In genomic region chr1:61322769-61323168, GRCh38 we compare ENCODE assay signal across 1 cellular context.
TF ChIP-seq lines count a peak whose summit lies in the region.

No MANE protein-coding gene starts in this region.

TF ChIP-seq in HepG2, 621 proteins besides CTCF, POLR2A, EP300 and RAD21 (continued from another document):
- TF ChIP-seq CEBPB (IDR thresholded peaks at IDR 0.05; ENCODE audit: borderline replicate concordance, low read depth, low read length) (peak; percentile 31; the same call in 1 of the 2 replicates), DMTF1 (CRISPR knock-in tag; IDR thresholded peaks at IDR 0.05) (no peak), U2AF2 (IDR thresholded peaks at IDR 0.05; ENCODE audit: low read depth, low read length) (no peak), ARID5B (CRISPR knock-in tag; IDR thresholded peaks at IDR 0.05) (peak; percentile 71), SAP130 (CRISPR knock-in tag; IDR thresholded peaks at IDR 0.05; ENCODE audit: low read depth) (no peak; the same call in 1 of the 2 replicates), MZF1 (CRISPR knock-in tag; IDR thresholded peaks at IDR 0.05; ENCODE audit: borderline replicate concordance) (no peak), HMG20A (CRISPR knock-in tag; IDR thresholded peaks at IDR 0.05; ENCODE audit: borderline replicate concordance) (peak; percentile 33; the same call in 1 of the 2 replicates), HHEX (CRISPR knock-in tag; IDR thresholded peaks at IDR 0.05) (peak; percentile 87), SOX13 (IDR thresholded peaks at IDR 0.05) (no peak), SOX13 (CRISPR knock-in tag; conservative IDR thresholded peaks at IDR 0.05 in 1 of 2, IDR thresholded peaks at IDR 0.05 in 1 of 2) (peak in 1 of 2 experiments; percentile 47; a peak in 1 of 4 replicates), FOSL2 (CRISPR knock-in tag; IDR thresholded peaks at IDR 0.05) (0 out of 2 replicates have a peak, but pooled peaks have one; percentile 32), ZNF644 (CRISPR knock-in tag; IDR thresholded peaks at IDR 0.05; ENCODE audit: low read depth) (no peak), FOXP1 (IDR thresholded peaks at IDR 0.05) (no peak), FOXP1 (CRISPR knock-in tag; IDR thresholded peaks at IDR 0.05) (peak; percentile 46; the same call in 1 of the 2 replicates), NR2F2 (IDR thresholded peaks at IDR 0.05; ENCODE audit: borderline replicate concordance, low read depth) (0 out of 2 replicates have a peak, but pooled peaks have one; percentile 23), FOXA1 (IDR thresholded peaks at IDR 0.05) (0 out of 2 replicates have a peak, but pooled peaks have one; percentile 24), FOXA1 (CRISPR knock-in tag; IDR thresholded peaks at IDR 0.05) (peak; percentile 49; the same call in 1 of the 2 replicates), GFI1 (CRISPR knock-in tag; IDR thresholded peaks at IDR 0.05; ENCODE audit: borderline replicate concordance) (0 out of 2 replicates have a peak, but pooled peaks have one; percentile 48), ZNF34 (CRISPR knock-in tag; IDR thresholded peaks at IDR 0.05; ENCODE audit: borderline replicate concordance) (no peak), TBX3 (IDR thresholded peaks at IDR 0.05; ENCODE audit: borderline replicate concordance) (peak; percentile 90), NR2F6 (IDR thresholded peaks at IDR 0.05) (peak; percentile 37; the same call in 1 of the 2 replicates), NR2F6 (CRISPR knock-in tag; IDR thresholded peaks at IDR 0.05) (0 out of 2 replicates have a peak, but pooled peaks have one; percentile 7)
- TF ChIP-seq, protein P1, sequence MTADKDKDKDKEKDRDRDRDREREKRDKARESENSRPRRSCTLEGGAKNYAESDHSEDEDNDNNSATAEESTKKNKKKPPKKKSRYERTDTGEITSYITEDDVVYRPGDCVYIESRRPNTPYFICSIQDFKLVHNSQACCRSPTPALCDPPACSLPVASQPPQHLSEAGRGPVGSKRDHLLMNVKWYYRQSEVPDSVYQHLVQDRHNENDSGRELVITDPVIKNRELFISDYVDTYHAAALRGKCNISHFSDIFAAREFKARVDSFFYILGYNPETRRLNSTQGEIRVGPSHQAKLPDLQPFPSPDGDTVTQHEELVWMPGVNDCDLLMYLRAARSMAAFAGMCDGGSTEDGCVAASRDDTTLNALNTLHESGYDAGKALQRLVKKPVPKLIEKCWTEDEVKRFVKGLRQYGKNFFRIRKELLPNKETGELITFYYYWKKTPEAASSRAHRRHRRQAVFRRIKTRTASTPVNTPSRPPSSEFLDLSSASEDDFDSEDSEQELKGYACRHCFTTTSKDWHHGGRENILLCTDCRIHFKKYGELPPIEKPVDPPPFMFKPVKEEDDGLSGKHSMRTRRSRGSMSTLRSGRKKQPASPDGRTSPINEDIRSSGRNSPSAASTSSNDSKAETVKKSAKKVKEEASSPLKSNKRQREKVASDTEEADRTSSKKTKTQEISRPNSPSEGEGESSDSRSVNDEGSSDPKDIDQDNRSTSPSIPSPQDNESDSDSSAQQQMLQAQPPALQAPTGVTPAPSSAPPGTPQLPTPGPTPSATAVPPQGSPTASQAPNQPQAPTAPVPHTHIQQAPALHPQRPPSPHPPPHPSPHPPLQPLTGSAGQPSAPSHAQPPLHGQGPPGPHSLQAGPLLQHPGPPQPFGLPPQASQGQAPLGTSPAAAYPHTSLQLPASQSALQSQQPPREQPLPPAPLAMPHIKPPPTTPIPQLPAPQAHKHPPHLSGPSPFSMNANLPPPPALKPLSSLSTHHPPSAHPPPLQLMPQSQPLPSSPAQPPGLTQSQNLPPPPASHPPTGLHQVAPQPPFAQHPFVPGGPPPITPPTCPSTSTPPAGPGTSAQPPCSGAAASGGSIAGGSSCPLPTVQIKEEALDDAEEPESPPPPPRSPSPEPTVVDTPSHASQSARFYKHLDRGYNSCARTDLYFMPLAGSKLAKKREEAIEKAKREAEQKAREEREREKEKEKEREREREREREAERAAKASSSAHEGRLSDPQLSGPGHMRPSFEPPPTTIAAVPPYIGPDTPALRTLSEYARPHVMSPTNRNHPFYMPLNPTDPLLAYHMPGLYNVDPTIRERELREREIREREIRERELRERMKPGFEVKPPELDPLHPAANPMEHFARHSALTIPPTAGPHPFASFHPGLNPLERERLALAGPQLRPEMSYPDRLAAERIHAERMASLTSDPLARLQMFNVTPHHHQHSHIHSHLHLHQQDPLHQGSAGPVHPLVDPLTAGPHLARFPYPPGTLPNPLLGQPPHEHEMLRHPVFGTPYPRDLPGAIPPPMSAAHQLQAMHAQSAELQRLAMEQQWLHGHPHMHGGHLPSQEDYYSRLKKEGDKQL (CRISPR knock-in tag; IDR thresholded peaks at IDR 0.05; ENCODE audit: low read depth): peak; percentile 82
- TF ChIP-seq, protein P2, sequence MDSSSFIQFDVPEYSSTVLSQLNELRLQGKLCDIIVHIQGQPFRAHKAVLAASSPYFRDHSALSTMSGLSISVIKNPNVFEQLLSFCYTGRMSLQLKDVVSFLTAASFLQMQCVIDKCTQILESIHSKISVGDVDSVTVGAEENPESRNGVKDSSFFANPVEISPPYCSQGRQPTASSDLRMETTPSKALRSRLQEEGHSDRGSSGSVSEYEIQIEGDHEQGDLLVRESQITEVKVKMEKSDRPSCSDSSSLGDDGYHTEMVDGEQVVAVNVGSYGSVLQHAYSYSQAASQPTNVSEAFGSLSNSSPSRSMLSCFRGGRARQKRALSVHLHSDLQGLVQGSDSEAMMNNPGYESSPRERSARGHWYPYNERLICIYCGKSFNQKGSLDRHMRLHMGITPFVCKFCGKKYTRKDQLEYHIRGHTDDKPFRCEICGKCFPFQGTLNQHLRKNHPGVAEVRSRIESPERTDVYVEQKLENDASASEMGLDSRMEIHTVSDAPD (CRISPR knock-in tag; IDR thresholded peaks at IDR 0.05): no peak
- TF ChIP-seq, protein P3, sequence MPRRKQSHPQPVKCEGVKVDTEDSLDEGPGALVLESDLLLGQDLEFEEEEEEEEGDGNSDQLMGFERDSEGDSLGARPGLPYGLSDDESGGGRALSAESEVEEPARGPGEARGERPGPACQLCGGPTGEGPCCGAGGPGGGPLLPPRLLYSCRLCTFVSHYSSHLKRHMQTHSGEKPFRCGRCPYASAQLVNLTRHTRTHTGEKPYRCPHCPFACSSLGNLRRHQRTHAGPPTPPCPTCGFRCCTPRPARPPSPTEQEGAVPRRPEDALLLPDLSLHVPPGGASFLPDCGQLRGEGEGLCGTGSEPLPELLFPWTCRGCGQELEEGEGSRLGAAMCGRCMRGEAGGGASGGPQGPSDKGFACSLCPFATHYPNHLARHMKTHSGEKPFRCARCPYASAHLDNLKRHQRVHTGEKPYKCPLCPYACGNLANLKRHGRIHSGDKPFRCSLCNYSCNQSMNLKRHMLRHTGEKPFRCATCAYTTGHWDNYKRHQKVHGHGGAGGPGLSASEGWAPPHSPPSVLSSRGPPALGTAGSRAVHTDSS (CRISPR knock-in tag; conservative IDR thresholded peaks at IDR 0.05): no peak
